Comparison of ENCODE assay signal across 10 cellular contexts in the genomic region with DNA sequence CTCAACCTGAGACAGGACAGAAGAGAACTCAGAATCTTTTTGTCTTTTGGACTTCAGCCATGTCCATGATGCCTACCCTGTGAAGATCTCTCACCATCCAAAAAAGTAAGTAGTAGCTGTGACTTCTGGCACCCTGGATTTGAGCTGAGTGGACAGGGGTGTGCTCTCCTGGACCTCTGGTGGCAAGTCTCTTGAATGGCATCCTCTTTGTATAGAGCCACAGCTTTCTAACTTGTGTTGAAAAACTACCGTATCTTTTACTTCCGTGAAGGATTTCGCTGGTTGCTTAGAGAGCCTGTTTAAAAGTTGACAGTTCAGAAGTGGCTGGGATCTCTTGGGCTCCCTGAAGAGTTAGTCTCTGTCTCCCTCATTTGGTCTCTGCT. TPM values are rescaled to one million over a fixed set of nuclear protein-coding genes. Genes with fewer than 3 reads are reported as not detected.
DNase-seq lines count a peak whose midpoint lies in the region; ATAC-seq and TF ChIP-seq lines count a peak whose summit lies in the region.
"Had no signal": no experiment of that assay in that cellular context is flagged by ENCODE, and none has a peak within 500 bp of the region (broad histone marks: within the 10 kb centered on the region; RNA-seq: fewer than 3 reads in every experiment).

No MANE protein-coding gene starts in this region.

- H3K27me3 ChIP-seq in CD8-positive, alpha-beta T cell (ENCODE audit: insufficient read depth, low read length), result no peaks in the 10 kb centered on the region

- in situ Hi-C loops in astrocyte of the spinal cord (cut with HindIII; ENCODE audit: low sequenced_read_pairs), result no loop called here

- no peak for TF ChIP-seq CTCF in CD8-positive, alpha-beta T cell (IDR thresholded peaks at IDR 0.05)
- TF ChIP-seq CTCF in astrocyte of the spinal cord (IDR thresholded peaks at IDR 0.05; ENCODE audit: low read depth, low read length), result peak; percentile 37

- POLR2A ChIA-PET in CD8-positive, alpha-beta T cell (lab: Charles Lee), result interaction anchor here (1.7 to 3.1 kb wide), 2 partner anchors 37 to 73 kb away, joined by 4 to 67 read pairs; a partner anchor contains a TSS

- no peak for DNase-seq in CD8-positive, alpha-beta T cell
- peak; percentile 64 for DNase-seq in HT-29 (ENCODE audit: low spot score)
- DNase-seq in astrocyte of the spinal cord (ENCODE audit: low read depth, low spot score), result no peak
- no peak for DNase-seq in naive B cell
- DNase-seq in OCI-M2 (lab: John Stamatoyannopoulos, UW; ENCODE audit: unreplicated experiment), result no peak
- DNase-seq in inferior parietal cortex (ENCODE audit: extremely low spot score), result no peak
- no peak for DNase-seq in GM19240 (ENCODE audit: insufficient read length, low spot score)
- DNase-seq: NCI-H226 had no signal

- intact Hi-C loops in CD8-positive, alpha-beta T cell (cut with DNase I, micrococcal nuclease), result loop anchor here (1.0 to 5.0 kb wide), 3 partner anchors 144 to 1510 kb away; a partner anchor contains a TSS

- H3K27me3 Mint-ChIP-seq in CD8-positive, alpha-beta T cell (ENCODE audit: low read depth), result no peaks in the 10 kb centered on the region
- H3K27me3 Mint-ChIP-seq in naive B cell, result no peaks in the 10 kb centered on the region

- no peaks in the 10 kb centered on the region for H3K9me3 Mint-ChIP-seq in CD8-positive, alpha-beta T cell
- H3K9me3 Mint-ChIP-seq in naive B cell, result no peaks in the 10 kb centered on the region

- ATAC-seq in CD8-positive, alpha-beta T cell, result no peak
- ATAC-seq in naive B cell (ENCODE audit: low read depth in 2 of 2) (no peak), HG02981 (IDR thresholded peaks at IDR 0.05; ENCODE audit: unreplicated experiment) (no peak)
- ATAC-seq: sciatic nerve had no signal

- H3K36me3 Mint-ChIP-seq in CD8-positive, alpha-beta T cell, result peaks cover 56% of the 10 kb centered on the region
- peaks cover 5 to 14% of the 10 kb centered on the region in 2 donors for H3K36me3 Mint-ChIP-seq in naive B cell

- H3K4me3 ChIP-seq in CD8-positive, alpha-beta T cell (ENCODE audit: low read depth, low read length), result no peak overlapping the region
- no peak overlapping the region for H3K4me3 ChIP-seq in astrocyte of the spinal cord (ENCODE audit: low read depth, low read length)

- H3K9me3 ChIP-seq in CD8-positive, alpha-beta T cell (ENCODE audit: low read length), result no peaks in the 10 kb centered on the region

- H3K27ac Mint-ChIP-seq in CD8-positive, alpha-beta T cell, result peak overlapping the region; percentile 71
- H3K27ac Mint-ChIP-seq in naive B cell, result peak overlapping the region in 5 of 6 donors; percentile 55 to 95 (median 57)

- H3K27ac ChIP-seq in CD8-positive, alpha-beta T cell (ENCODE audit: low read depth, low read length), result no peak overlapping the region

- CTCF ChIA-PET in CD8-positive, alpha-beta T cell (lab: Charles Lee), result interaction anchor here (0.7 to 2.6 kb wide), 2 partner anchors 90 to 144 kb away, joined by 3 to 11 read pairs; no protein-coding TSS in a partner anchor

- peaks cover 23% of the 10 kb centered on the region for H3K4me1 ChIP-seq in CD8-positive, alpha-beta T cell (ENCODE audit: insufficient read depth, low read length)

- H3K4me3 Mint-ChIP-seq in CD8-positive, alpha-beta T cell, result peak overlapping the region; percentile 87
- H3K4me3 Mint-ChIP-seq in naive B cell, result peak overlapping the region; percentile 32 to 95 (median 90)

- H3K36me3 ChIP-seq in CD8-positive, alpha-beta T cell (ENCODE audit: insufficient read depth, low read length), result peaks cover 7% of the 10 kb centered on the region

- peaks cover 50% of the 10 kb centered on the region for H3K4me1 Mint-ChIP-seq in CD8-positive, alpha-beta T cell (ENCODE audit: low read depth)
- peaks cover 33 to 48% (median 45%) of the 10 kb centered on the region in 3 donors for H3K4me1 Mint-ChIP-seq in naive B cell

RNA-seq across cellular contexts. Expression of a gene that starts 1.8 kb away (rescaled TPM):
- 10 to 100 TPM; 41.7 to 46.0 TPM for total RNA-seq in CD8-positive, alpha-beta T cell
- total RNA-seq in HT-29 (2014; rRNA removed; shearing (Covaris generic)), result 58.3 and 59.9 TPM in 2 replicates
- polyA plus RNA-seq in naive B cell (ENCODE audit: low read depth in 6 of 6), result 10 to 100 TPM; 27.5 to 39.9 (median 35.9) TPM

RNA-seq across cellular contexts. Expression of a gene that starts 37.3 kb away (rescaled TPM):
- 10 to 100 TPM; 21.2 to 21.5 TPM for total RNA-seq in CD8-positive, alpha-beta T cell
- 87.4 and 88.0 TPM in 2 replicates for total RNA-seq in HT-29 (2014; rRNA removed; shearing (Covaris generic))
- 10 to 100 TPM; 28.9 to 41.4 (median 31.6) TPM for polyA plus RNA-seq in naive B cell (ENCODE audit: low read depth in 6 of 6)

RNA-seq across cellular contexts. Expression of a gene that starts 47.5 kb away (rescaled TPM):
- 1 to 10 TPM; 2.0 to 2.4 TPM for total RNA-seq in CD8-positive, alpha-beta T cell
- 30.3 and 45.6 TPM in 2 replicates for total RNA-seq in HT-29 (2014; rRNA removed; shearing (Covaris generic))
- 10 to 100 TPM in 1 of 6 donors, 1 to 10 TPM in 5; 4.9 to 10.4 (median 6.6) TPM for polyA plus RNA-seq in naive B cell (ENCODE audit: low read depth in 6 of 6)

RNA-seq across cellular contexts. Expression of a gene that starts 55.8 kb away (rescaled TPM):
- total RNA-seq in CD8-positive, alpha-beta T cell, result 1 to 10 TPM; 8.3 to 8.6 TPM
- 129 and 132 TPM in 2 replicates for total RNA-seq in HT-29 (2014; rRNA removed; shearing (Covaris generic))
- 10 to 100 TPM; 36.9 to 70.6 (median 62.5) TPM for polyA plus RNA-seq in naive B cell (ENCODE audit: low read depth in 6 of 6)
